Comparison of ENCODE assay signal across 20 cellular contexts in the genomic region with DNA sequence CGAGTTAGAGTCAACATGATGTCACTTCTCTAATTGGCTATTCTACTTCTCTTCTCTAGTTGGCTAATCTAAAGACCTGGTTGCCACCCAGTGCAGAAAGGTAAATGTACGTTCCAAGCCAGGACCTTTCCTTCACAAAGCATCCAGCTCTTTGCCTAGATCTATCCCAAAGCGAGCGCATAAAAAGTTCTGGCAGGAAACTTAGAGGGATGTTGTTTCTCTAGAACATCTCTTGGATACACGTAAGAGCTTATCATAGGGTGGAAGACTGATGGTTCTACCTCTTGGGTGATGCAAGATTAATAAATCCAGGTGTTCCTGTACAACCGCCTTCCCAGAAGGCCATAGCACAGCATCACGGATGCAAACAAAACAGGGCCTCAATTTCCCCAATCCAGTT. TPM values are rescaled to one million over a fixed set of nuclear protein-coding genes. Genes with fewer than 3 reads are reported as not detected.
DNase-seq lines count a peak whose midpoint lies in the region; ATAC-seq and TF ChIP-seq lines count a peak whose summit lies in the region.
"Had no signal": no experiment of that assay in that cellular context is flagged by ENCODE, and none has a peak within 500 bp of the region (broad histone marks: within the 10 kb centered on the region; RNA-seq: fewer than 3 reads in every experiment).

A gene (minus strand): TSS at position 101 of the 400 bp plus-strand sequence. CDS start 84 bp downstream, at position 17.

- H3K4me3 ChIP-seq in Karpas-422 (ENCODE audit: low read length) = no peak within 1 kb of the TSS
- H3K4me3 ChIP-seq in neutrophil (ENCODE audit: low read depth in 1 of 2, low read length in 1 of 2) = no peak within 1 kb of the TSS
- H3K4me3 ChIP-seq: BLaER1 treated with 17β-estradiol and CSF1 and Interleukin-3, amounts not matched to agents 10 nM and 100 nM had no signal

- H3K9me3 ChIP-seq in Karpas-422 (ENCODE audit: low read length) (no peaks in the 10 kb centered on the region), neutrophil (no peaks in the 10 kb centered on the region)
- H3K9me3 ChIP-seq: Caco-2 had no signal

- peak within 1 kb of the TSS in 5 of 6 donors; percentile 9 to 72 (median 51) for H3K27ac Mint-ChIP-seq in naive B cell
- H3K27ac Mint-ChIP-seq: CD4-positive, alpha-beta T cell; CD8-positive, alpha-beta T cell had no signal

- H3K27me3 Mint-ChIP-seq in naive B cell = no peaks in the 10 kb centered on the region
- H3K27me3 Mint-ChIP-seq: CD4-positive, alpha-beta T cell had no signal

- H3K4me2 ChIP-seq in Karpas-422 (ENCODE audit: low read depth, low read length, poor library complexity, severe bottlenecking) = peak within 1 kb of the TSS; percentile 23

- no peaks in the 10 kb centered on the region for H4K20me1 ChIP-seq in Karpas-422 (ENCODE audit: insufficient read depth, low read depth, low read length)
- H4K20me1 ChIP-seq: BLaER1 treated with 17β-estradiol and CSF1 and Interleukin-3, amounts not matched to agents 10 nM and 100 nM had no signal

- CTCF ChIA-PET in HEK293T (lab: Yijun Ruan, JAX) = interaction anchor here (3.2 kb wide), 1 partner anchor 217 kb away, joined by 8 read pairs; no protein-coding TSS in a partner anchor

- no peaks in the 10 kb centered on the region for H3K9me2 ChIP-seq in Karpas-422 (replicated peaks; ENCODE audit: insufficient read depth, low read length)

- H3K27me3 ChIP-seq in Karpas-422 (ENCODE audit: low read length) (no peaks in the 10 kb centered on the region), neutrophil (no peaks in the 10 kb centered on the region)
- H3K27me3 ChIP-seq: BLaER1 treated with 17β-estradiol and CSF1 and Interleukin-3, amounts not matched to agents 10 nM and 100 nM had no signal

- no peaks in the 10 kb centered on the region for H3K79me2 ChIP-seq in Karpas-422 (ENCODE audit: low read length)

- peak; percentile 10 to 22 for DNase-seq in NCI-H526 (lab: John Stamatoyannopoulos, UW)
- DNase-seq in NCI-H526 treated with DMSO at 0.1 percent for 48 hours (lab: John Stamatoyannopoulos, UW) = no peak
- DNase-seq in Karpas-422 = no peak
- no peak for DNase-seq in naive B cell
- DNase-seq in HEK293T (ENCODE audit: extremely low spot score) = no peak
- DNase-seq: ACHN; Caco-2; Calu3; CD4-positive, alpha-beta T cell; CD8-positive, alpha-beta T cell; GF-D8 had no signal

- H3K36me3 Mint-ChIP-seq in naive B cell = no peaks in the 10 kb centered on the region
- H3K36me3 Mint-ChIP-seq: CD8-positive, alpha-beta T cell had no signal

- no peak within 1 kb of the TSS for H3K9ac ChIP-seq in Karpas-422 (ENCODE audit: low read length)
- H3K9ac ChIP-seq: BLaER1 treated with 17β-estradiol and CSF1 and Interleukin-3, amounts not matched to agents 10 nM and 100 nM had no signal

- ATAC-seq in naive B cell (ENCODE audit: low read depth in 2 of 2) (no peak), HG02884 (IDR thresholded peaks at IDR 0.05; ENCODE audit: unreplicated experiment) (no peak), GM21528 (IDR thresholded peaks at IDR 0.05; ENCODE audit: low FRiP score, unreplicated experiment) (no peak)
- ATAC-seq: CD8-positive, alpha-beta T cell had no signal

- no peak within 1 kb of the TSS for H2AFZ ChIP-seq in Karpas-422 (ENCODE audit: low read length)

- no peak for TF ChIP-seq CTCF in neutrophil (IDR thresholded peaks at IDR 0.05)

- peak within 1 kb of the TSS in 2 of 8 donors; percentile 5 to 7 for H3K4me3 Mint-ChIP-seq in naive B cell
- H3K4me3 Mint-ChIP-seq: CD4-positive, alpha-beta T cell; CD8-positive, alpha-beta T cell had no signal

- peaks cover 5 to 21% (median 18%) of the 10 kb centered on the region in 3 donors for H3K4me1 Mint-ChIP-seq in naive B cell

- H3K9me3 Mint-ChIP-seq in naive B cell = peaks cover 0 to 3% (median 0%) of the 10 kb centered on the region in 7 donors
- H3K9me3 Mint-ChIP-seq: CD4-positive, alpha-beta T cell; CD8-positive, alpha-beta T cell had no signal

- POLR2A ChIA-PET in HEK293T (lab: Yijun Ruan, JAX) = no interaction called here

- H3K27ac ChIP-seq in Karpas-422 (ENCODE audit: low read length) = no peak within 1 kb of the TSS
- H3K27ac ChIP-seq in neutrophil = peak within 1 kb of the TSS; percentile 8
- H3K27ac ChIP-seq: 22Rv1, C4-2B had no signal

- no peaks in the 10 kb centered on the region for H3K36me3 ChIP-seq in Karpas-422 (ENCODE audit: insufficient read depth, low read length)
- H3K36me3 ChIP-seq in neutrophil = no peaks in the 10 kb centered on the region
- H3K36me3 ChIP-seq: BLaER1 treated with 17β-estradiol and CSF1 and Interleukin-3, amounts not matched to agents 10 nM and 100 nM had no signal

- H3K4me1 ChIP-seq in Karpas-422 (ENCODE audit: low read length) (peaks cover 19% of the 10 kb centered on the region), neutrophil (ENCODE audit: control insufficient read depth in 1 of 2, insufficient read depth in 1 of 2, low read depth in 1 of 2, low read length in 1 of 2) (peaks cover 27 to 28% of the 10 kb centered on the region in 2 experiments)
- H3K4me1 ChIP-seq: Caco-2 had no signal

TF ChIP-seq in HEK293T, 16 proteins besides CTCF, POLR2A, EP300 and RAD21:
- no peak for TF ChIP-seq FOXA1 (IDR thresholded peaks at IDR 0.05)
- TF ChIP-seq CTBP1 (IDR thresholded peaks at IDR 0.05; ENCODE audit: borderline replicate concordance) = no peak
- TF ChIP-seq SP1 (IDR thresholded peaks at IDR 0.05) = no peak
- no peak for TF ChIP-seq ELF4 (IDR thresholded peaks at IDR 0.05)
- TF ChIP-seq HDGF (IDR thresholded peaks at IDR 0.05; ENCODE audit: borderline replicate concordance) = no peak
- TF ChIP-seq, protein P1, sequence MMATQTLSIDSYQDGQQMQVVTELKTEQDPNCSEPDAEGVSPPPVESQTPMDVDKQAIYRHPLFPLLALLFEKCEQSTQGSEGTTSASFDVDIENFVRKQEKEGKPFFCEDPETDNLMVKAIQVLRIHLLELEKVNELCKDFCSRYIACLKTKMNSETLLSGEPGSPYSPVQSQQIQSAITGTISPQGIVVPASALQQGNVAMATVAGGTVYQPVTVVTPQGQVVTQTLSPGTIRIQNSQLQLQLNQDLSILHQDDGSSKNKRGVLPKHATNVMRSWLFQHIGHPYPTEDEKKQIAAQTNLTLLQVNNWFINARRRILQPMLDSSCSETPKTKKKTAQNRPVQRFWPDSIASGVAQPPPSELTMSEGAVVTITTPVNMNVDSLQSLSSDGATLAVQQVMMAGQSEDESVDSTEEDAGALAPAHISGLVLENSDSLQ (IDR thresholded peaks at IDR 0.05) = no peak
- no peak for TF ChIP-seq LEF1 (IDR thresholded peaks at IDR 0.05; ENCODE audit: borderline replicate concordance)
- TF ChIP-seq FOXK2 (IDR thresholded peaks at IDR 0.05) = no peak
- no peak for TF ChIP-seq TARDBP (IDR thresholded peaks at IDR 0.05)

RNA-seq across cellular contexts. Expression of the gene that starts here (rescaled TPM):
- not detected in 2 replicates for total RNA-seq in Karpas-422 (2014; rRNA removed; shearing (Covaris generic); ENCODE audit: low replicate concordance)
- polyA plus RNA-seq in naive B cell (ENCODE audit: low read depth in 6 of 6) = not detected
- total RNA-seq: A673; Caco-2; Calu3; CD4-positive, alpha-beta T cell; CD8-positive, alpha-beta T cell had no signal
- polyA plus RNA-seq: AG04450, BJ had no signal

Comparison
In these comparisons a context has a peak if more than half of its experiments do, and no peak if none do; other contexts are left out.
1. DNase-seq: peak in NCI-H526 (2 of 2); none in NCI-H526 treated with DMSO at 0.1 percent for 48 hours (single experiment), Karpas-422 (single experiment), naive B cell (single experiment) and HEK293T (single experiment).